Comparison of ENCODE assay signal across 3 cellular contexts in the genomic region with DNA sequence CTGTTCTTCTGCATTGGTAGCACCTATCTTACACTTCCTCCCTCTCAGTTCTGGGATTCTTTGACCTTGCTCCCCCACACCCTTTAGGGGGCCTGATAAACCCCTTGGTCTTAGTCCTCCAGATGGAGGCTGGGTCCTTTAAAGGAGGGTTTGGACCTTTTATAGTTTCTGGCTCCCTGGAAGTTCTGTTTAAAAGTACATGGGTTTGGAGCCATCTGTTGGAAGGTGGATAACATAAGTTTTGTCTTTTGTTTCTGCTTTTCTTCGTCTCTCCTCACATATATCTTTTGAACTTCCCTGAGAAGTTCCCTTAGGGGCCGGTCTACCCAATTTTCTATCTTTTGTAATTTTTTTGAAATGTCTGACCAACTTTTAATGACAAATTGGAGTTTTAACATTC.
TF ChIP-seq lines count a peak whose summit lies in the region.

No MANE protein-coding gene starts in this region.

TF ChIP-seq in SK-N-SH, 30 proteins besides CTCF, POLR2A, EP300 and RAD21:
- TF ChIP-seq TCF12 (IDR thresholded peaks at IDR 0.05), result no peak
- TF ChIP-seq ELF1 (IDR thresholded peaks at IDR 0.05), result no peak
- TF ChIP-seq MEF2A (IDR thresholded peaks at IDR 0.05; ENCODE audit: borderline replicate concordance, low read depth), result no peak
- no peak for TF ChIP-seq RFX5 (IDR thresholded peaks at IDR 0.05; ENCODE audit: low read length)
- no peak for TF ChIP-seq FOXJ3 (CRISPR knock-in tag; IDR thresholded peaks at IDR 0.05)
- TF ChIP-seq CHD2 (IDR thresholded peaks at IDR 0.05; ENCODE audit: low read length, partially characterized antibody), result no peak
- TF ChIP-seq TEAD4 (IDR thresholded peaks at IDR 0.05; ENCODE audit: borderline replicate concordance, insufficient read depth), result no peak
- TF ChIP-seq FOXM1 (IDR thresholded peaks at IDR 0.05; ENCODE audit: low read depth), result no peak
- TF ChIP-seq, protein P1, sequence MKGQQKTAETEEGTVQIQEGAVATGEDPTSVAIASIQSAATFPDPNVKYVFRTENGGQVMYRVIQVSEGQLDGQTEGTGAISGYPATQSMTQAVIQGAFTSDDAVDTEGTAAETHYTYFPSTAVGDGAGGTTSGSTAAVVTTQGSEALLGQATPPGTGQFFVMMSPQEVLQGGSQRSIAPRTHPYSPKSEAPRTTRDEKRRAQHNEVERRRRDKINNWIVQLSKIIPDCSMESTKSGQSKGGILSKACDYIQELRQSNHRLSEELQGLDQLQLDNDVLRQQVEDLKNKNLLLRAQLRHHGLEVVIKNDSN (IDR thresholded peaks at IDR 0.05; ENCODE audit: borderline replicate concordance, low read depth), result no peak
- TF ChIP-seq, protein P2, sequence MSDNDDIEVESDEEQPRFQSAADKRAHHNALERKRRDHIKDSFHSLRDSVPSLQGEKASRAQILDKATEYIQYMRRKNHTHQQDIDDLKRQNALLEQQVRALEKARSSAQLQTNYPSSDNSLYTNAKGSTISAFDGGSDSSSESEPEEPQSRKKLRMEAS (IDR thresholded peaks at IDR 0.05; ENCODE audit: low read depth), result no peak
- no peak for TF ChIP-seq SIN3A (IDR thresholded peaks at IDR 0.05; ENCODE audit: borderline replicate concordance, low read depth, low read length)
- TF ChIP-seq POLR2AphosphoS5 (IDR thresholded peaks at IDR 0.05; ENCODE audit: low read depth, low read length), result no peak

TF ChIP-seq in SK-N-SH treated with all-trans-retinoic acid at 6 μM for 48 hours, 23 proteins besides CTCF, POLR2A, EP300 and RAD21 (continues in another document):
- no peak for TF ChIP-seq ZC3H10 (CRISPR knock-in tag; IDR thresholded peaks at IDR 0.05)
- no peak for TF ChIP-seq PPARA (CRISPR knock-in tag; IDR thresholded peaks at IDR 0.05; ENCODE audit: borderline replicate concordance)
- no peak for TF ChIP-seq RARB (CRISPR knock-in tag; IDR thresholded peaks at IDR 0.05)
- no peak for TF ChIP-seq OSR1 (CRISPR knock-in tag; IDR thresholded peaks at IDR 0.05)
- no peak for TF ChIP-seq ARNTL (CRISPR knock-in tag; IDR thresholded peaks at IDR 0.05; ENCODE audit: borderline replicate concordance, low read depth)
- no peak for TF ChIP-seq ZFP30 (CRISPR knock-in tag; IDR thresholded peaks at IDR 0.05)
- TF ChIP-seq TOX (CRISPR knock-in tag; IDR thresholded peaks at IDR 0.05; ENCODE audit: borderline replicate concordance), result no peak
- TF ChIP-seq SNAI2 (CRISPR knock-in tag; IDR thresholded peaks at IDR 0.05), result no peak
- TF ChIP-seq ZNF8 (CRISPR knock-in tag; IDR thresholded peaks at IDR 0.05), result no peak
- TF ChIP-seq, protein P3, sequence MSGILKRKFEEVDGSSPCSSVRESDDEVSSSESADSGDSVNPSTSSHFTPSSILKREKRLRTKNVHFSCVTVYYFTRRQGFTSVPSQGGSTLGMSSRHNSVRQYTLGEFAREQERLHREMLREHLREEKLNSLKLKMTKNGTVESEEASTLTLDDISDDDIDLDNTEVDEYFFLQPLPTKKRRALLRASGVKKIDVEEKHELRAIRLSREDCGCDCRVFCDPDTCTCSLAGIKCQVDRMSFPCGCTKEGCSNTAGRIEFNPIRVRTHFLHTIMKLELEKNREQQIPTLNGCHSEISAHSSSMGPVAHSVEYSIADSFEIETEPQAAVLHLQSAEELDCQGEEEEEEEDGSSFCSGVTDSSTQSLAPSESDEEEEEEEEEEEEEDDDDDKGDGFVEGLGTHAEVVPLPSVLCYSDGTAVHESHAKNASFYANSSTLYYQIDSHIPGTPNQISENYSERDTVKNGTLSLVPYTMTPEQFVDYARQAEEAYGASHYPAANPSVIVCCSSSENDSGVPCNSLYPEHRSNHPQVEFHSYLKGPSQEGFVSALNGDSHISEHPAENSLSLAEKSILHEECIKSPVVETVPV (CRISPR knock-in tag; IDR thresholded peaks at IDR 0.05), result no peak
- TF ChIP-seq, protein P4, sequence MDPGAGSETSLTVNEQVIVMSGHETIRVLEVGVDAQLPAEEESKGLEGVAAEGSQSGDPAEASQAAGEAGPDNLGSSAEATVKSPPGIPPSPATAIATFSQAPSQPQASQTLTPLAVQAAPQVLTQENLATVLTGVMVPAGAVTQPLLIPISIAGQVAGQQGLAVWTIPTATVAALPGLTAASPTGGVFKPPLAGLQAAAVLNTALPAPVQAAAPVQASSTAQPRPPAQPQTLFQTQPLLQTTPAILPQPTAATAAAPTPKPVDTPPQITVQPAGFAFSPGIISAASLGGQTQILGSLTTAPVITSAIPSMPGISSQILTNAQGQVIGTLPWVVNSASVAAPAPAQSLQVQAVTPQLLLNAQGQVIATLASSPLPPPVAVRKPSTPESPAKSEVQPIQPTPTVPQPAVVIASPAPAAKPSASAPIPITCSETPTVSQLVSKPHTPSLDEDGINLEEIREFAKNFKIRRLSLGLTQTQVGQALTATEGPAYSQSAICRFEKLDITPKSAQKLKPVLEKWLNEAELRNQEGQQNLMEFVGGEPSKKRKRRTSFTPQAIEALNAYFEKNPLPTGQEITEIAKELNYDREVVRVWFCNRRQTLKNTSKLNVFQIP (CRISPR knock-in tag; IDR thresholded peaks at IDR 0.05; ENCODE audit: borderline replicate concordance, low read depth), result no peak
- TF ChIP-seq GLIS3 (CRISPR knock-in tag; IDR thresholded peaks at IDR 0.05), result no peak
- TF ChIP-seq ZNF70 (CRISPR knock-in tag; IDR thresholded peaks at IDR 0.05), result no peak
- no peak for TF ChIP-seq TCF4 (CRISPR knock-in tag; IDR thresholded peaks at IDR 0.05; ENCODE audit: borderline replicate concordance)
- no peak for TF ChIP-seq ESRRG (CRISPR knock-in tag; IDR thresholded peaks at IDR 0.05)
- TF ChIP-seq, protein P5, sequence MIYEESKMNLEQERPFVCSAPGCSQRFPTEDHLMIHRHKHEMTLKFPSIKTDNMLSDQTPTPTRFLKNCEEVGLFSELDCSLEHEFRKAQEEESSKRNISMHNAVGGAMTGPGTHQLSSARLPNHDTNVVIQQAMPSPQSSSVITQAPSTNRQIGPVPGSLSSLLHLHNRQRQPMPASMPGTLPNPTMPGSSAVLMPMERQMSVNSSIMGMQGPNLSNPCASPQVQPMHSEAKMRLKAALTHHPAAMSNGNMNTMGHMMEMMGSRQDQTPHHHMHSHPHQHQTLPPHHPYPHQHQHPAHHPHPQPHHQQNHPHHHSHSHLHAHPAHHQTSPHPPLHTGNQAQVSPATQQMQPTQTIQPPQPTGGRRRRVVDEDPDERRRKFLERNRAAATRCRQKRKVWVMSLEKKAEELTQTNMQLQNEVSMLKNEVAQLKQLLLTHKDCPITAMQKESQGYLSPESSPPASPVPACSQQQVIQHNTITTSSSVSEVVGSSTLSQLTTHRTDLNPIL (CRISPR knock-in tag; IDR thresholded peaks at IDR 0.05; ENCODE audit: low read depth), result no peak
- TF ChIP-seq ISL1 (CRISPR knock-in tag; IDR thresholded peaks at IDR 0.05), result no peak
- TF ChIP-seq, protein P6, sequence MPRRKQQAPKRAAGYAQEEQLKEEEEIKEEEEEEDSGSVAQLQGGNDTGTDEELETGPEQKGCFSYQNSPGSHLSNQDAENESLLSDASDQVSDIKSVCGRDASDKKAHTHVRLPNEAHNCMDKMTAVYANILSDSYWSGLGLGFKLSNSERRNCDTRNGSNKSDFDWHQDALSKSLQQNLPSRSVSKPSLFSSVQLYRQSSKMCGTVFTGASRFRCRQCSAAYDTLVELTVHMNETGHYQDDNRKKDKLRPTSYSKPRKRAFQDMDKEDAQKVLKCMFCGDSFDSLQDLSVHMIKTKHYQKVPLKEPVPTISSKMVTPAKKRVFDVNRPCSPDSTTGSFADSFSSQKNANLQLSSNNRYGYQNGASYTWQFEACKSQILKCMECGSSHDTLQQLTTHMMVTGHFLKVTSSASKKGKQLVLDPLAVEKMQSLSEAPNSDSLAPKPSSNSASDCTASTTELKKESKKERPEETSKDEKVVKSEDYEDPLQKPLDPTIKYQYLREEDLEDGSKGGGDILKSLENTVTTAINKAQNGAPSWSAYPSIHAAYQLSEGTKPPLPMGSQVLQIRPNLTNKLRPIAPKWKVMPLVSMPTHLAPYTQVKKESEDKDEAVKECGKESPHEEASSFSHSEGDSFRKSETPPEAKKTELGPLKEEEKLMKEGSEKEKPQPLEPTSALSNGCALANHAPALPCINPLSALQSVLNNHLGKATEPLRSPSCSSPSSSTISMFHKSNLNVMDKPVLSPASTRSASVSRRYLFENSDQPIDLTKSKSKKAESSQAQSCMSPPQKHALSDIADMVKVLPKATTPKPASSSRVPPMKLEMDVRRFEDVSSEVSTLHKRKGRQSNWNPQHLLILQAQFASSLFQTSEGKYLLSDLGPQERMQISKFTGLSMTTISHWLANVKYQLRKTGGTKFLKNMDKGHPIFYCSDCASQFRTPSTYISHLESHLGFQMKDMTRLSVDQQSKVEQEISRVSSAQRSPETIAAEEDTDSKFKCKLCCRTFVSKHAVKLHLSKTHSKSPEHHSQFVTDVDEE (CRISPR knock-in tag; IDR thresholded peaks at IDR 0.05), result no peak

TF ChIP-seq in H1, 55 proteins besides CTCF, POLR2A, EP300 and RAD21:
- TF ChIP-seq JUND (IDR thresholded peaks at IDR 0.05; ENCODE audit: low read length), result no peak
- TF ChIP-seq BACH1 (IDR thresholded peaks at IDR 0.05; ENCODE audit: low read length), result no peak
- TF ChIP-seq SIX5 (IDR thresholded peaks at IDR 0.05; ENCODE audit: low read depth, low read length), result no peak
- no peak for TF ChIP-seq SIN3A (conservative IDR thresholded peaks at IDR 0.05 in 1 of 2, IDR thresholded peaks at IDR 0.05 in 1 of 2; ENCODE audit: low read depth in 1 of 2, low read length in 2 of 2)
- no peak for TF ChIP-seq EZH2 (IDR thresholded peaks at IDR 0.05; ENCODE audit: low read depth, low read length, severe bottlenecking)
- TF ChIP-seq RFX5 (IDR thresholded peaks at IDR 0.05; ENCODE audit: borderline replicate concordance, low read depth, low read length), result no peak
- TF ChIP-seq YY1 (IDR thresholded peaks at IDR 0.05; ENCODE audit: low read depth, low read length), result no peak
- no peak for TF ChIP-seq MAFK (IDR thresholded peaks at IDR 0.05; ENCODE audit: low read depth, low read length)
- no peak for TF ChIP-seq SP4 (IDR thresholded peaks at IDR 0.05; ENCODE audit: low read length)
- no peak for TF ChIP-seq TBP (IDR thresholded peaks at IDR 0.05; ENCODE audit: low read depth, low read length)
- no peak for TF ChIP-seq SP2 (IDR thresholded peaks at IDR 0.05; ENCODE audit: low read length)
- TF ChIP-seq, protein P7, sequence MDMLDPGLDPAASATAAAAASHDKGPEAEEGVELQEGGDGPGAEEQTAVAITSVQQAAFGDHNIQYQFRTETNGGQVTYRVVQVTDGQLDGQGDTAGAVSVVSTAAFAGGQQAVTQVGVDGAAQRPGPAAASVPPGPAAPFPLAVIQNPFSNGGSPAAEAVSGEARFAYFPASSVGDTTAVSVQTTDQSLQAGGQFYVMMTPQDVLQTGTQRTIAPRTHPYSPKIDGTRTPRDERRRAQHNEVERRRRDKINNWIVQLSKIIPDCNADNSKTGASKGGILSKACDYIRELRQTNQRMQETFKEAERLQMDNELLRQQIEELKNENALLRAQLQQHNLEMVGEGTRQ (IDR thresholded peaks at IDR 0.05; ENCODE audit: low read length), result no peak
- TF ChIP-seq, protein P2 (IDR thresholded peaks at IDR 0.05), result no peak
- TF ChIP-seq CBX5 (IDR thresholded peaks at IDR 0.05; ENCODE audit: low read depth, low read length), result no peak
- TF ChIP-seq NANOG (IDR thresholded peaks at IDR 0.05; ENCODE audit: insufficient read depth, low read depth, low read length, poor library complexity, severe bottlenecking), result no peak
- TF ChIP-seq, protein P8, sequence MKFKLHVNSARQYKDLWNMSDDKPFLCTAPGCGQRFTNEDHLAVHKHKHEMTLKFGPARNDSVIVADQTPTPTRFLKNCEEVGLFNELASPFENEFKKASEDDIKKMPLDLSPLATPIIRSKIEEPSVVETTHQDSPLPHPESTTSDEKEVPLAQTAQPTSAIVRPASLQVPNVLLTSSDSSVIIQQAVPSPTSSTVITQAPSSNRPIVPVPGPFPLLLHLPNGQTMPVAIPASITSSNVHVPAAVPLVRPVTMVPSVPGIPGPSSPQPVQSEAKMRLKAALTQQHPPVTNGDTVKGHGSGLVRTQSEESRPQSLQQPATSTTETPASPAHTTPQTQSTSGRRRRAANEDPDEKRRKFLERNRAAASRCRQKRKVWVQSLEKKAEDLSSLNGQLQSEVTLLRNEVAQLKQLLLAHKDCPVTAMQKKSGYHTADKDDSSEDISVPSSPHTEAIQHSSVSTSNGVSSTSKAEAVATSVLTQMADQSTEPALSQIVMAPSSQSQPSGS (IDR thresholded peaks at IDR 0.05; ENCODE audit: low read length), result no peak
- no peak for TF ChIP-seq SAP30 (IDR thresholded peaks at IDR 0.05; ENCODE audit: insufficient read depth, insufficient replicate concordance, low read length)
- TF ChIP-seq TAF1 (IDR thresholded peaks at IDR 0.05; ENCODE audit: low read depth, low read length), result no peak
- TF ChIP-seq, protein P9, sequence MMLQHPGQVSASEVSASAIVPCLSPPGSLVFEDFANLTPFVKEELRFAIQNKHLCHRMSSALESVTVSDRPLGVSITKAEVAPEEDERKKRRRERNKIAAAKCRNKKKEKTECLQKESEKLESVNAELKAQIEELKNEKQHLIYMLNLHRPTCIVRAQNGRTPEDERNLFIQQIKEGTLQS (IDR thresholded peaks at IDR 0.05; ENCODE audit: insufficient read depth, low read depth, low read length), result no peak
